ENCODE assay signal across 12 cellular contexts in the genomic region with DNA sequence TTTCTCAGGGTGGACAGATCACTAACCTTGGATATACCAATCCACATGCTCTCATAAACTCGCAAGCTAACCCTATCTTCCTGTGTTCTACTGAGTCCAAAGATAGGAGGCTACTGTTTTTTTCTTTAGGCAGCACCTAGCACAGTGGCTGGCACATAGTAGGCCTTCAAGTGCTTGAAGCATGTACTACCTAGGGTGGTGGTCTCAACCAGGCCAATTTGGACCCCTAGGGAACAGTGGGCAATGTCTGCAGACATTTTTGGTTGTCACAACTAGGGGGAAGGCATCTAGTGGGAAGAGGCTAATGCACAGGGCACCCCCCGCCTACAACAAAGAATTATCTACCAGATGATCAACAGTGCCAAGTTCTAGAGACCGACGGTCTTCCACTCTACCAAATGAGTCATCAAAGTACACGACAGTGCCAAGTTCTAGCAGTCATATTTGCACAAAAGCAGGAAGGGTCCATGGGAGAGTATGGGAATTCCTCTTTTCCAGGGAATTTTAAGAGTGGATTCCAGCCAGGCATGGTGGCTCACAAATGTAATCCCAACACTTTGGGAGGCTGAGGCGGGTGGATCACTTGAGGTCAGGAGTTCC.
DNase-seq lines count a peak whose midpoint lies in the region; ATAC-seq and TF ChIP-seq lines count a peak whose summit lies in the region.
"Had no signal": no experiment of that assay in that cellular context is flagged by ENCODE, and none has a peak within 500 bp of the region (broad histone marks: within the 10 kb centered on the region; RNA-seq: fewer than 3 reads in every experiment).

No MANE protein-coding gene starts in this region.

- no peak overlapping the region for H3K27ac ChIP-seq in breast epithelium
- H3K27ac ChIP-seq in Panc1 (ENCODE audit: low read length), result peak overlapping the region; percentile 77

- H3K4me1 ChIP-seq in breast epithelium, result no peaks in the 10 kb centered on the region
- H3K4me1 ChIP-seq in Panc1 (ENCODE audit: control insufficient read depth, insufficient read depth, low read length), result peaks cover 60% of the 10 kb centered on the region

- H3K4me1 Mint-ChIP-seq in MCF 10A (ENCODE audit: insufficient read depth, unreplicated experiment), result peaks cover 24% of the 10 kb centered on the region
- no peaks in the 10 kb centered on the region for H3K4me1 Mint-ChIP-seq in stimulated activated effector memory CD8-positive, alpha-beta T cell treated with anti-CD3 and anti-CD28 coated beads, Interleukin-12 subunit alpha, Interleukin-12 subunit beta, amount 100 ng/mL, for 72 hours
- H3K4me1 Mint-ChIP-seq: immature natural killer cell had no signal

- no peaks in the 10 kb centered on the region for H3K27me3 ChIP-seq in breast epithelium
- H3K27me3 ChIP-seq in Panc1 (ENCODE audit: control insufficient read depth, insufficient read depth, low read length), result no peaks in the 10 kb centered on the region

- POLR2A ChIA-PET in MCF 10A (lab: Yijun Ruan, JAX), result interaction anchor here (0.6 kb wide), 1 partner anchor 20 kb away, joined by 3 read pairs; no protein-coding TSS in a partner anchor
- POLR2A ChIA-PET in Panc1 (lab: Charles Lee), result no interaction called here

- in situ Hi-C loops in Panc1 (cut with HindIII; ENCODE audit: low pct_unique_long_range_greater_than_20kb, low sequenced_read_pairs), result no loop called here

- no peak overlapping the region for H3K4me3 ChIP-seq in breast epithelium
- H3K4me3 ChIP-seq in Panc1 (ENCODE audit: low read depth in 2 of 2, low read length in 2 of 2), result no peak overlapping the region
- H3K4me3 ChIP-seq in epithelial cell of esophagus (ENCODE audit: low read length), result no peak overlapping the region

- H3K9me3 Mint-ChIP-seq in MCF 10A (ENCODE audit: unreplicated experiment), result peaks cover 7% of the 10 kb centered on the region
- H3K9me3 Mint-ChIP-seq in stimulated activated effector memory CD8-positive, alpha-beta T cell treated with anti-CD3 and anti-CD28 coated beads, Interleukin-12 subunit alpha, Interleukin-12 subunit beta, amount 100 ng/mL, for 72 hours, result no peaks in the 10 kb centered on the region

- H3K27ac Mint-ChIP-seq in MCF 10A (ENCODE audit: low read depth, unreplicated experiment), result no peak overlapping the region
- no peak overlapping the region for H3K27ac Mint-ChIP-seq in stimulated activated effector memory CD8-positive, alpha-beta T cell treated with anti-CD3 and anti-CD28 coated beads, Interleukin-12 subunit alpha, Interleukin-12 subunit beta, amount 100 ng/mL, for 72 hours
- H3K27ac Mint-ChIP-seq: immature natural killer cell had no signal

- DNase-seq in MCF 10A (ENCODE audit: unreplicated experiment) (peak; percentile 91), breast epithelium (ENCODE audit: low spot score in 2 of 2) (no peak), Panc1 (ENCODE audit: low read depth, low spot score) (no peak), epithelial cell of esophagus (ENCODE audit: low read depth) (peak; percentile 56), GM19238 (ENCODE audit: insufficient read length, low spot score) (no peak), cortex of kidney (lab: John Stamatoyannopoulos, UW) (no peak)
- no peak for DNase-seq in stimulated activated effector memory CD8-positive, alpha-beta T cell treated with anti-CD3 and anti-CD28 coated beads, Interleukin-12 subunit alpha, Interleukin-12 subunit beta, amount 100 ng/mL, for 72 hours (ENCODE audit: low spot score in 2 of 2)
- DNase-seq: activated CD4-positive, alpha-beta T cell treated with anti-CD3 and anti-CD28 coated beads, Interleukin-2, amount 50 U/mL, for 4 hours; activated naive CD4-positive, alpha-beta T cell treated with anti-CD3 and anti-CD28 coated beads, Interleukin-2, amount 50 U/mL, for 16 hours; immature natural killer cell; NCI-H1930 had no signal

- TF ChIP-seq CTCF in MCF 10A (IDR thresholded peaks at IDR 0.05; ENCODE audit: unreplicated experiment) (no peak), breast epithelium (IDR thresholded peaks at IDR 0.05) (no peak), Panc1 (IDR thresholded peaks at IDR 0.05) (no peak), epithelial cell of esophagus (IDR thresholded peaks at IDR 0.05; ENCODE audit: insufficient read depth, low read depth, low read length, missing control alignments) (no peak)

- H3K9me3 ChIP-seq in breast epithelium, result no peaks in the 10 kb centered on the region
- no peaks in the 10 kb centered on the region; the same call in 1 of the 2 replicates for H3K9me3 ChIP-seq in Panc1 (ENCODE audit: control insufficient read depth, insufficient read depth, low read depth, low read length)

- H3K36me3 Mint-ChIP-seq in MCF 10A (ENCODE audit: insufficient read depth, unreplicated experiment), result no peaks in the 10 kb centered on the region
- peaks cover 5% of the 10 kb centered on the region for H3K36me3 Mint-ChIP-seq in stimulated activated effector memory CD8-positive, alpha-beta T cell treated with anti-CD3 and anti-CD28 coated beads, Interleukin-12 subunit alpha, Interleukin-12 subunit beta, amount 100 ng/mL, for 72 hours

- H3K4me3 Mint-ChIP-seq in MCF 10A (ENCODE audit: unreplicated experiment), result peak overlapping the region; percentile 8
- H3K4me3 Mint-ChIP-seq in stimulated activated effector memory CD8-positive, alpha-beta T cell treated with anti-CD3 and anti-CD28 coated beads, Interleukin-12 subunit alpha, Interleukin-12 subunit beta, amount 100 ng/mL, for 72 hours, result no peak overlapping the region
- H3K4me3 Mint-ChIP-seq: immature natural killer cell had no signal

- TF ChIP-seq POLR2A in breast epithelium (IDR thresholded peaks at IDR 0.05), result no peak

- intact Hi-C loops in MCF 10A (cut with micrococcal nuclease) (no loop called here), breast epithelium (cut with DNase I; ENCODE audit: low total_unique reads) (no loop called here), Panc1 (cut with micrococcal nuclease; ENCODE audit: unreplicated experiment) (no loop called here)

- H3K36me3 ChIP-seq in breast epithelium (no peaks in the 10 kb centered on the region), Panc1 (ENCODE audit: control insufficient read depth, insufficient read depth, low read length) (no peaks in the 10 kb centered on the region)

- no peaks in the 10 kb centered on the region for H3K27me3 Mint-ChIP-seq in MCF 10A (ENCODE audit: insufficient read depth, unreplicated experiment)

- BruUV-seq in MCF 10A (replicated peaks; lab: Mats Ljungman, UMichigan) (no TSS peak), Panc1 (replicated peaks; lab: Mats Ljungman, UMichigan) (no TSS peak)

- peak; percentile 64 for ATAC-seq in Panc1
- peak; percentile 51 for ATAC-seq in stimulated activated effector memory CD8-positive, alpha-beta T cell treated with anti-CD3 and anti-CD28 coated beads, Interleukin-12 subunit alpha, Interleukin-12 subunit beta, amount 100 ng/mL, for 72 hours
- no peak for ATAC-seq in HG03045 (IDR thresholded peaks at IDR 0.05; ENCODE audit: unreplicated experiment)

- CTCF ChIA-PET in MCF 10A (lab: Yijun Ruan, JAX), result interaction anchor here (0.6 to 3.2 kb wide), 3 partner anchors 24 to 139 kb away, joined by 4 to 10 read pairs (median 5); no protein-coding TSS in a partner anchor
- CTCF ChIA-PET in Panc1 (lab: Charles Lee), result interaction anchor here (0.7 kb wide), 2 partner anchors 143 to 268 kb away, joined by 3 to 11 read pairs; no protein-coding TSS in a partner anchor

Comparison
In these comparisons a context has a peak if more than half of its experiments do, and no peak if none do; other contexts are left out.
1. DNase-seq: peak in MCF 10A (single experiment) and epithelial cell of esophagus (single experiment); none in breast epithelium (0 of 2), Panc1 (single experiment), stimulated activated effector memory CD8-positive, alpha-beta T cell treated with anti-CD3 and anti-CD28 coated beads, Interleukin-12 subunit alpha, Interleukin-12 subunit beta, amount 100 ng/mL, for 72 hours (0 of 2), GM19238 (single experiment) and cortex of kidney (single experiment).